26 cellular contexts compared by ENCODE assay signal in the genomic region with DNA sequence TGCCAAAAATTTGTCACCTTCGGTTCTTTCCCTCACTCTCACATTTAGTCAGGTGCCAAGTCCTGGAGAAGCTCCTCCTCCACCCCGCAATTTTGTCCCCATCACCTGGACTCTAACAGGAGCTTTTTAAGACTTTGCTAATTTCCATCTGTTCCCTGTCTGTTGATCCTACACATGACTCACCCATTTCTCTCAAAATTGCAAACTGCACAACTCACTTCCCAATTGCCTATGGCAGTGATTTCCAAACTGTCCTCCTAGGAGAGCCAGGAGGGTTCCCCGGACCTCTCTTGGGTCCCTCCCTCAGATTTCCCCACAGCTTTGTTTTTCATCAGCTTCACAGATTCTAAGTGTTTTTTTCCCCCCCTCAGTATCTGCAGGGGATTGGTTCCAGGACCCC.
DNase-seq lines count a peak whose midpoint lies in the region; ATAC-seq and TF ChIP-seq lines count a peak whose summit lies in the region.
"Had no signal": no experiment of that assay in that cellular context is flagged by ENCODE, and none has a peak within 500 bp of the region (broad histone marks: within the 10 kb centered on the region; RNA-seq: fewer than 3 reads in every experiment).

No MANE protein-coding gene starts in this region.

- H3K4me1 ChIP-seq in RWPE2 (ENCODE audit: insufficient read depth, poor library complexity, severe bottlenecking) = no peaks in the 10 kb centered on the region
- peaks cover 21% of the 10 kb centered on the region for H3K4me1 ChIP-seq in A673 (ENCODE audit: insufficient read depth, low read length, poor library complexity, severe bottlenecking)
- H3K4me1 ChIP-seq: pancreas, Peyer's patch had no signal

- H3K27ac ChIP-seq in RWPE2 (ENCODE audit: poor library complexity, severe bottlenecking) = no peak overlapping the region
- no peak overlapping the region for H3K27ac ChIP-seq in A673 (ENCODE audit: low read depth, low read length, poor library complexity, severe bottlenecking)
- H3K27ac ChIP-seq: pancreas, Peyer's patch, right atrium auricular region, thoracic aorta had no signal

- no peaks in the 10 kb centered on the region for H3K27me3 ChIP-seq in RWPE2 (ENCODE audit: insufficient read depth, poor library complexity, severe bottlenecking)
- no peaks in the 10 kb centered on the region for H3K27me3 ChIP-seq in A673 (replicated peaks; ENCODE audit: insufficient read depth, low read depth, low read length, poor library complexity)
- H3K27me3 ChIP-seq: pancreas, Peyer's patch, right atrium auricular region had no signal

- H3K4me3 ChIP-seq in RWPE2 (ENCODE audit: severe bottlenecking) = no peak overlapping the region
- no peak overlapping the region for H3K4me3 ChIP-seq in A673 (ENCODE audit: low read depth, low read length, poor library complexity, severe bottlenecking)
- H3K4me3 ChIP-seq: GM23338, pancreas, Peyer's patch, right atrium auricular region, thoracic aorta had no signal

- in situ Hi-C loops in G401 (cut with HindIII; ENCODE audit: low sequenced_read_pairs) = no loop called here

- H3K9me3 ChIP-seq in RWPE2 (ENCODE audit: severe bottlenecking) (no peaks in the 10 kb centered on the region), A673 (ENCODE audit: low read depth, low read length, poor library complexity, severe bottlenecking) (no peaks in the 10 kb centered on the region)
- H3K9me3 ChIP-seq: pancreas, Peyer's patch, right atrium auricular region, thoracic aorta had no signal

- POLR2A ChIA-PET in A673 (lab: Charles Lee; ENCODE audit: low non-redundant PET) = no interaction called here

- no peak for TF ChIP-seq CTCF in RWPE2 (IDR thresholded peaks at IDR 0.05; ENCODE audit: poor library complexity, severe bottlenecking)
- TF ChIP-seq CTCF in A673 (conservative IDR thresholded peaks at IDR 0.05; ENCODE audit: low read depth, low read length) = no peak

- CTCF ChIA-PET in A673 (lab: Charles Lee) = no interaction called here

- ATAC-seq in RWPE2 (ENCODE audit: low read depth) = peak; percentile 38; the same call in 1 of the 3 replicates
- ATAC-seq: activated CD8-positive, alpha-beta T cell treated with anti-CD3 and anti-CD28 coated beads for 36 hours; GM23338; natural killer cell; stimulated activated naive B cell treated with anti-CD40 and anti-IgM and Interleukin-4, amounts not matched to agents 10 μg/mL and 1 μg/mL and 100 μg/mL, for 72 hours had no signal

- no TSS peak for BruUV-seq in A673 (replicated peaks; lab: Mats Ljungman, UMichigan)

- intact Hi-C loops in A673 (cut with micrococcal nuclease; ENCODE audit: unreplicated experiment) = no loop called here

- H3K36me3 ChIP-seq in RWPE2 (ENCODE audit: low read depth) = no peaks in the 10 kb centered on the region
- H3K36me3 ChIP-seq in A673 (ENCODE audit: insufficient read depth, low read length, poor library complexity, severe bottlenecking) = no peaks in the 10 kb centered on the region
- H3K36me3 ChIP-seq: pancreas, Peyer's patch had no signal

- peak; percentile 50 for DNase-seq in G401 (ENCODE audit: low spot score)
- DNase-seq in RWPE2 (ENCODE audit: low spot score) = no peak
- peak; percentile 68 for DNase-seq in fibroblast of peridontal ligament (ENCODE audit: extremely low read depth)
- peak; percentile 20 for DNase-seq in renal cortical epithelial cell (ENCODE audit: low read depth)
- DNase-seq in mucosa of gallbladder (ENCODE audit: low spot score) = no peak
- no peak for DNase-seq in effector CD4-positive, alpha-beta T cell
- no peak for DNase-seq in A673 (ENCODE audit: low spot score)
- DNase-seq: activated CD4-positive, alpha-beta T cell treated with anti-CD3 and anti-CD28 coated beads for 1 hour; activated CD8-positive, alpha-beta T cell treated with anti-CD3 and anti-CD28 coated beads for 36 hours; activated T-cell treated with anti-CD3 and anti-CD28 coated beads for 4 hours; amygdala; CD4-positive, CD25-positive, alpha-beta regulatory T cell; hypothalamus; islet precursor cell; left ventricle myocardium superior; natural killer cell; NCI-H1436 treated with DMSO at 0.1 percent for 48 hours; NCI-H524; pancreas; Peyer's patch; stimulated activated CD4-positive, alpha-beta T cell treated with anti-CD3 and anti-CD28 coated beads, Interleukin-12 subunit alpha, Interleukin-12 subunit beta, amount 100 ng/mL, for 4 hours; stimulated activated CD4-positive, alpha-beta T cell treated with anti-CD3 and anti-CD28 coated beads, Interleukin-4, amount 100 ng/mL, for 24 hours; stimulated activated naive B cell treated with anti-CD40 and anti-IgM and Interleukin-4, amounts not matched to agents 10 μg/mL and 1 μg/mL and 100 μg/mL, for 72 hours had no signal

Comparison
In these comparisons a context has a peak if more than half of its experiments do, and no peak if none do; other contexts are left out.
1. DNase-seq: peak in G401 (single experiment), fibroblast of peridontal ligament (single experiment) and renal cortical epithelial cell (single experiment); none in RWPE2 (single experiment), mucosa of gallbladder (single experiment), effector CD4-positive, alpha-beta T cell (single experiment) and A673 (single experiment).